ENCODE assay signal across 1 cellular context in the genomic region with DNA sequence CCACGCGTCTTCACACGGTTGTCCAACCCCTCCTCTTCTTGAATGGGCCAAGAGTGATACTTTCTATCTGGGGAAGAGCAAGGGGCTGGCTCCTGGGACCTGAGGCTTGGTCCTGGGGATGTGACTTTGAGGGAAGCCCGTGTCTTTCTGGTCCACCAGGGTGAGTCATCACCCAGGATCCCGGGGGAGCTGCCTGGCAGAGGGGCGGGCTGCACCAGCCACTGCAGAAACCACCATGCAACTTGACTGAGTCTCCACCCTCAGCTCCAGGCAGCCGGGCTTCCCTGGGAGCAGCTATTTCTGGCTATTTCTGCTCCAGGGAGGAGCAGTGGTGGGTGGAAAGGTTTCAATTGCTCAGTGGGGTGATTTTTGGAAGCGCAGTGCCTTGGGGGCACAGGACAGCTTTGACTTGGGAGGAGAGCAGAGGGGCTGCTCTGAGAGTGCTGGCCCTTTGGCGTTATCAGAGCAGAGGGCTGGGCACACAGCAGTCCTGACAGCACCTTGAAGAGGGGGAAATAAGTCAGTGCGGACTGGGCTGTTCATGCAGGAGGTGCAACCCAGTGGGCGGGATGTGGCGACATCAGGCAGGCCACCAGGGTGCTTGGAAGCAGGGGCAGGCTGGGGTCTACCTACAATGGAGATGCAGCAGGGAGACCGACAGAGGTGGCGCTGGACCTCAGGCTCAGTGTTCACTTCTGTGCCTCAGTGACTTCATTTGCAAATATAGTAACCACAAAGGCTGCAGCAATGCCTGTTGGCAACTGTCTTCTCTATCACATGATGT.
TF ChIP-seq lines count a peak whose summit lies in the region.

No MANE protein-coding gene starts in this region.

TF ChIP-seq in HepG2, 621 proteins besides CTCF, POLR2A, EP300 and RAD21:
- TF ChIP-seq FOSL2 (CRISPR knock-in tag; IDR thresholded peaks at IDR 0.05) (0 out of 2 replicates have a peak, but pooled peaks have one; percentile 8), ZEB1 (IDR thresholded peaks at IDR 0.05; ENCODE audit: insufficient replicate concordance, low read depth) (no peak)
